ENCODE assay signal across 8 cellular contexts in the genomic region with DNA sequence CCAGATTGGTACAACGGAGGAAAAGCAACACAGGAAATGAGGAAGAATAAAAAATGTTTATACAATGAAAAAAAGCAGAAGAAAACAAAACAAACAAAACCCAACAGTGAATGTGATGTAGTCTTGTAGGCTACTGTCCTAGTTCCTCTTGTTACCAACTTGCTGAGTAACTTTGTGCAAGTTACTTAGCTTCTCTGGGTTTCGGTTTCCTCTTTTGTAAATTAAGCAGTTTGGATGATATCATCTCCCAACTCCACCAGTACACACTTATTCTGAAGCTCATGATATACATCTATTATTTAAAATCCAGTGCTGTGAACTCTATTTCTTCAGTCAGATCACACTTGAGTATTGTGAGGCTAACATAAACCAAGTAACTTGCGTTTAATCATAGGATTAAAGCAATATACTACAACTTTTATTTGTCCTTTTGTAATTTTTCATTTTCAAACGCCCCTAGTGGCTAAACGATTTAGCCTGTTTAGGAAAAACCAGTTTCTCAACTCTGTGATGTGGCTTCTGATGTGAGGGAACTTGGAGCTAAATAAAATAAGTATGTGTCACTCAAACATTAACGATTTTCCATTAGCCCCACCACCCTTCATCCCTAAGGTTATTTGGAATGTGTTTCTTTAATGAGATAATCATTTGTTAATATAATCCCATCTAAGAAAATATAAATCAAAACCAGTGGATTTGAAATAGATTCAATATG. TPM values are rescaled to one million over a fixed set of nuclear protein-coding genes. Genes with fewer than 3 reads are reported as not detected.
DNase-seq lines count a peak whose midpoint lies in the region; ATAC-seq, FAIRE-seq and TF ChIP-seq lines count a peak whose summit lies in the region.

No MANE protein-coding gene starts in this region.

- H4K91ac ChIP-seq in H1 (replicated peaks; ENCODE audit: insufficient read length, low read length) = no peak overlapping the region

- peak in 2 of 3 experiments; percentile 14 to 48; a peak in 2 of 4 replicates for TF ChIP-seq CTCF in H1 (IDR thresholded peaks at IDR 0.05; ENCODE audit: control extremely low read depth in 1 of 3, insufficient read depth in 1 of 3, low read depth in 1 of 3, low read length in 3 of 3)
- peak; percentile 64 for TF ChIP-seq CTCF in neural progenitor cell (IDR thresholded peaks at IDR 0.05)

- H4K5ac ChIP-seq in H1 (ENCODE audit: insufficient read length, low read depth, low read length) = no peak overlapping the region

- ATAC-seq in HG03039 (IDR thresholded peaks at IDR 0.05; ENCODE audit: unreplicated experiment) (no peak), HG02798 (IDR thresholded peaks at IDR 0.05; ENCODE audit: poor library complexity, unreplicated experiment) (no peak)

- H3K79me1 ChIP-seq in H1 (ENCODE audit: low read depth, low read length) = peaks cover 3% of the 10 kb centered on the region; the same call in 1 of the 2 replicates

- H3K23ac ChIP-seq in H1 (ENCODE audit: insufficient read length) = no peak overlapping the region

- H2AFZ ChIP-seq in H1 (ENCODE audit: low read length) = peak overlapping the region; percentile 37; the same call in 1 of the 2 replicates
- peak overlapping the region; percentile 59 for H2AFZ ChIP-seq in neural progenitor cell (replicated peaks)

- peaks cover 0 to 6% (median 3%) of the 10 kb centered on the region in 4 experiments; a peak in 5 of 8 replicates for H3K36me3 ChIP-seq in H1 (ENCODE audit: control insufficient read depth in 2 of 4, insufficient read depth in 4 of 4, low read length in 3 of 4)
- H3K36me3 ChIP-seq in neural progenitor cell = peaks cover 4% of the 10 kb centered on the region

- no peak overlapping the region for H2BK5ac ChIP-seq in H1 (ENCODE audit: low read depth, low read length)

- H3K9ac ChIP-seq in H1 (replicated peaks in 1 of 4; ENCODE audit: extremely low read depth in 1 of 4, low read depth in 3 of 4, low read length in 3 of 4) = no peak overlapping the region
- H3K9ac ChIP-seq in neural progenitor cell = no peak overlapping the region

- H3K36me3 Mint-ChIP-seq in neural progenitor cell = peaks cover 16% of the 10 kb centered on the region

- peak; percentile 88 for DNase-seq in DMS53 treated with DMSO at 0.1 percent for 48 hours (lab: John Stamatoyannopoulos, UW; ENCODE audit: unreplicated experiment)
- peak; percentile 59 for DNase-seq in HT1080 (ENCODE audit: low read depth)
- peak; percentile 97 for DNase-seq in SIG-M5 (lab: John Stamatoyannopoulos, UW)
- no peak for DNase-seq in H1 (ENCODE audit: low read depth in 1 of 2, low spot score in 2 of 2)
- DNase-seq in neural progenitor cell (ENCODE audit: low spot score) = no peak
- DNase-seq in nucleus accumbens (lab: John Stamatoyannopoulos, UW) = no peak

- TF ChIP-seq POLR2A in H1 (IDR thresholded peaks at IDR 0.05; ENCODE audit: control extremely low read depth in 1 of 2, low read depth in 2 of 2, low read length in 2 of 2) = no peak

- H4K20me1 ChIP-seq in H1 (replicated peaks in 1 of 2; ENCODE audit: control insufficient read depth in 1 of 2, insufficient read depth in 2 of 2, low read length in 2 of 2) (peaks cover 3 to 4% of the 10 kb centered on the region in 2 experiments), neural progenitor cell (ENCODE audit: low read depth) (peaks cover 13% of the 10 kb centered on the region)

- H3K27ac ChIP-seq in H1 (ENCODE audit: low read depth, low read length) = no peak overlapping the region
- no peak overlapping the region for H3K27ac ChIP-seq in neural progenitor cell

- H2BK15ac ChIP-seq in H1 (ENCODE audit: low read length) = no peak overlapping the region

- H3K27ac Mint-ChIP-seq in neural progenitor cell = peak overlapping the region; percentile 96

- H3K23me2 ChIP-seq in H1 (ENCODE audit: low read depth, low read length) = peaks cover 6% of the 10 kb centered on the region; the same call in 1 of the 2 replicates

- POLR2A ChIA-PET in H1 (lab: Charles Lee; ENCODE audit: partially characterized antibody) = interaction anchor here (0.8 to 7.5 kb wide), 14 partner anchors 8 to 113 kb away, joined by 3 to 98 read pairs (median 18); partner anchors contain the start of genes GALK1 and TRIM65

- H3K79me2 ChIP-seq in H1 (ENCODE audit: control insufficient read depth in 1 of 2, insufficient read depth in 2 of 2, low read length in 2 of 2) (peaks cover 21 to 46% of the 10 kb centered on the region in 2 experiments), neural progenitor cell (ENCODE audit: low read depth) (peaks cover 48% of the 10 kb centered on the region)

- peaks cover 0 to 20% (median 7%) of the 10 kb centered on the region in 4 experiments; a peak in 6 of 7 replicates for H3K4me1 ChIP-seq in H1 (replicated peaks in 1 of 4; ENCODE audit: control insufficient read depth in 3 of 4, insufficient read depth in 4 of 4, low read length in 3 of 4)
- H3K4me1 ChIP-seq in neural progenitor cell = peaks cover 26% of the 10 kb centered on the region

- H2BK20ac ChIP-seq in H1 (ENCODE audit: low read length) = no peak overlapping the region

- no peak overlapping the region for H3K56ac ChIP-seq in H1 (replicated peaks; ENCODE audit: insufficient read length, low read depth, low read length)

- H3K9me3 Mint-ChIP-seq in neural progenitor cell = peaks cover 2% of the 10 kb centered on the region

- FAIRE-seq in H1 (lab: Jason Lieb, UNC) = no peak

- H2BK12ac ChIP-seq in H1 (ENCODE audit: low read depth, low read length) = no peak overlapping the region

- peak overlapping the region; percentile 91 for H3K4me3 Mint-ChIP-seq in neural progenitor cell

- no peak overlapping the region; a peak in 2 of 4 replicates for H3K4me2 ChIP-seq in H1 (ENCODE audit: insufficient read depth in 1 of 2, low read depth in 2 of 2, low read length in 2 of 2)
- no peak overlapping the region for H3K4me2 ChIP-seq in neural progenitor cell

- CTCF ChIA-PET in H1 (lab: Charles Lee; ENCODE audit: partially characterized antibody) = interaction anchor here (0.6 to 21.4 kb wide), 21 partner anchors 9 to 1837 kb away, joined by 3 to 359 read pairs (median 5); partner anchors contain the start of genes GALK1, SMIM5, TRIM65 and UNC13D

- H3K4me3 ChIP-seq in H1 (ENCODE audit: extremely low read depth in 1 of 4, insufficient read depth in 2 of 4, low read depth in 3 of 4, low read length in 4 of 4) = peak overlapping the region in 1 of 4 experiments; percentile 87; a peak in 1 of 8 replicates
- H3K4me3 ChIP-seq in neural progenitor cell = no peak overlapping the region

- no peaks in the 10 kb centered on the region for H3K9me3 ChIP-seq in H1 (ENCODE audit: insufficient read depth in 2 of 2, low read depth in 1 of 2, low read length in 1 of 2)
- H3K9me3 ChIP-seq in neural progenitor cell (ENCODE audit: low read depth) = no peaks in the 10 kb centered on the region

- TF ChIP-seq RAD21 in H1 (IDR thresholded peaks at IDR 0.05 in 1 of 2, conservative IDR thresholded peaks at IDR 0.05 in 1 of 2; ENCODE audit: low read depth in 2 of 2, low read length in 2 of 2) = no peak

- H3K27me3 ChIP-seq in H1 (replicated peaks in 1 of 4; ENCODE audit: control insufficient read depth in 3 of 4, extremely low read depth in 1 of 4, insufficient read depth in 3 of 4, low read length in 3 of 4) = no peaks in the 10 kb centered on the region
- H3K27me3 ChIP-seq in neural progenitor cell = no peaks in the 10 kb centered on the region

- no peak overlapping the region for H3K18ac ChIP-seq in H1 (ENCODE audit: extremely low read depth, low read length)

- TF ChIP-seq EP300 in H1 (IDR thresholded peaks at IDR 0.05; ENCODE audit: borderline replicate concordance in 1 of 2, low read depth in 2 of 2, low read length in 2 of 2) = no peak

- H3K4me1 Mint-ChIP-seq in neural progenitor cell = peaks cover 41% of the 10 kb centered on the region

- peaks cover 50% of the 10 kb centered on the region for H3F3A ChIP-seq in neural progenitor cell (ENCODE audit: low read depth)

- no peak overlapping the region for H2BK120ac ChIP-seq in H1 (replicated peaks; ENCODE audit: low read depth, low read length)

- no peak overlapping the region for H4K8ac ChIP-seq in H1 (ENCODE audit: extremely low read depth, insufficient read depth, low read length)

- H3K4ac ChIP-seq in H1 (replicated peaks; ENCODE audit: insufficient read length, low read depth, low read length) = no peak overlapping the region

- H3K14ac ChIP-seq in H1 (ENCODE audit: insufficient read length) = no peak overlapping the region

- 47% methylated on average over 6 of the region's 6 CpGs; no CpG with 5 or more reads in 1 of the 2 experiments for WGBS in H1 (ENCODE audit: extremely low coverage in 1 of 2, insufficient coverage in 1 of 2, insufficient read length in 1 of 2, insufficient replicate concordance in 2 of 2, low coverage in 1 of 2, low lambda C conversion rate in 2 of 2, missing lambda C conversion rate in 1 of 2), 2 experiments

- H3K27me3 Mint-ChIP-seq in neural progenitor cell (ENCODE audit: insufficient read depth, low read depth) = peaks cover 10% of the 10 kb centered on the region

- H2AK5ac ChIP-seq in H1 (ENCODE audit: low read depth, low read length) = no peak overlapping the region

RNA-seq across cellular contexts. Expression of gene UNK, which starts 1.4 kb away (rescaled TPM):
- total RNA-seq in HT1080 (2014; rRNA removed; shearing (Covaris generic)) = 26.3 and 26.8 TPM in 2 replicates
- 27.9 and 34.9 TPM in 2 replicates for polyA plus RNA-seq in HT1080 (2015; cell fraction: cytosol; rRNA removed)
- 25.1 and 29.0 TPM in 2 replicates for polyA plus RNA-seq in HT1080 (2015; cell fraction: nucleus; rRNA removed)
- 33.0 and 33.3 TPM in 2 replicates for total RNA-seq in H1 (2021; fragmentation: NEBNext Ultra II Directional; extraction: Animal tissue kit (Norgen Biotek cat#: 25700))
- 24.2 and 28.9 TPM in 2 replicates for polyA plus RNA-seq in H1 (2011; rRNA removed)
- polyA plus RNA-seq in H1 (2011; cell fraction: cytosol; rRNA removed) = 25.1 TPM
- 45.5 TPM for polyA plus RNA-seq in H1 (2011; cell fraction: nucleus; rRNA removed)
- polyA plus RNA-seq in H1 (2012, experiment 1 of 2) = 22.6 to 27.0 TPM (median 24.8 TPM) in 4 replicates
- polyA plus RNA-seq in H1 (2012, experiment 2 of 2) = 14.6 TPM
- 19.3 TPM for polyA plus RNA-seq in H1 (2013, experiment 1 of 2)
- polyA plus RNA-seq in H1 (2013, experiment 2 of 2) = 19.1 TPM
- 52.1 and 62.7 TPM in 2 replicates for polyA minus RNA-seq in H1 (2011; rRNA and poly(A)+ RNA removed)
- 38.1 TPM for polyA minus RNA-seq in H1 (2011; cell fraction: cytosol; rRNA and poly(A)+ RNA removed)
- polyA minus RNA-seq in H1 (2011; cell fraction: nucleus; rRNA and poly(A)+ RNA removed) = 75.4 TPM
- total RNA-seq in neural progenitor cell (ENCODE audit: low replicate concordance) = 38.5 and 43.0 TPM in 2 replicates

RNA-seq across cellular contexts. Expression of gene GALK1, which starts 18.2 kb away (rescaled TPM):
- total RNA-seq in HT1080 (2014; rRNA removed; shearing (Covaris generic)) = 33.5 and 37.1 TPM in 2 replicates
- 30.7 and 31.7 TPM in 2 replicates for polyA plus RNA-seq in HT1080 (2015; cell fraction: cytosol; rRNA removed)
- 35.0 and 37.3 TPM in 2 replicates for polyA plus RNA-seq in HT1080 (2015; cell fraction: nucleus; rRNA removed)
- total RNA-seq in H1 (2021; fragmentation: NEBNext Ultra II Directional; extraction: Animal tissue kit (Norgen Biotek cat#: 25700)) = 31.0 and 34.1 TPM in 2 replicates
- 47.9 and 65.5 TPM in 2 replicates for polyA plus RNA-seq in H1 (2011; rRNA removed)
- 44.5 TPM for polyA plus RNA-seq in H1 (2011; cell fraction: cytosol; rRNA removed)
- polyA plus RNA-seq in H1 (2011; cell fraction: nucleus; rRNA removed) = 55.8 TPM
- 16.4 to 35.1 TPM (median 32.3 TPM) in 4 replicates for polyA plus RNA-seq in H1 (2012, experiment 1 of 2)
- 35.2 TPM for polyA plus RNA-seq in H1 (2012, experiment 2 of 2)
- polyA plus RNA-seq in H1 (2013, experiment 1 of 2) = 21.9 TPM
- 20.6 TPM for polyA plus RNA-seq in H1 (2013, experiment 2 of 2)
- 12.2 and 12.8 TPM in 2 replicates for polyA minus RNA-seq in H1 (2011; rRNA and poly(A)+ RNA removed)
- polyA minus RNA-seq in H1 (2011; cell fraction: cytosol; rRNA and poly(A)+ RNA removed) = 20.1 TPM
- 19.5 TPM for polyA minus RNA-seq in H1 (2011; cell fraction: nucleus; rRNA and poly(A)+ RNA removed)
- total RNA-seq in neural progenitor cell (ENCODE audit: low replicate concordance) = 6.5 and 27.3 TPM in 2 replicates

Comparison
In these comparisons a context has a peak if more than half of its experiments do, and no peak if none do; other contexts are left out.
1. DNase-seq: peak in DMS53 treated with DMSO at 0.1 percent for 48 hours (single experiment), HT1080 (single experiment) and SIG-M5 (single experiment); none in H1 (0 of 2), neural progenitor cell (single experiment) and nucleus accumbens (0 of 56).